17 cellular contexts compared by ENCODE assay signal in the genomic region with DNA sequence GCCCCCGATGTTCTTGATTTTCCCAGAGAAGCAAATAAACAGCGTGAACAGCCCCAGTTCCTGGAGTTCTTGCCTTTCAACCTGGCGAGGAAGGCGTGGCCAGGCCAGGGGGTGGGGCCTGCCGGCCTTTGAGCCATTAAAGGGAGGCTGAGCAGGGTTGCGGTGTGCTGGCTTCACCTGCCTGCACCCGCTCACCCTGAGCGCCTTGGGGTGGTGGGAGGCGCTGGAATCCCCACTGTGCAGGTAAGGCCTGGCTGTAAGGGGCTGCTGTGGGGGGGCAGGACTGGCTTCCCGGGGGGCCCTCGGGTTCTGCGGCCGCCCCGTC. TPM values are rescaled to one million over a fixed set of nuclear protein-coding genes. Genes with fewer than 3 reads are reported as not detected.
DNase-seq lines count a peak whose midpoint lies in the region; ATAC-seq and TF ChIP-seq lines count a peak whose summit lies in the region.
"Had no signal": no experiment of that assay in that cellular context is flagged by ENCODE, and none has a peak within 500 bp of the region (broad histone marks: within the 10 kb centered on the region; RNA-seq: fewer than 3 reads in every experiment).

No MANE protein-coding gene starts in this region.

- DNase-seq in NCI-H774 (lab: John Stamatoyannopoulos, UW) (peak; percentile 7), endodermal cell (peak; percentile 64), NCI-H2171 (lab: John Stamatoyannopoulos, UW) (no peak), dermis blood vessel endothelial cell (no peak)
- DNase-seq: CD8-positive, alpha-beta memory T cell; NCI-H187; PC-3 had no signal

- H3K4me1 Mint-ChIP-seq in endodermal cell = no peaks in the 10 kb centered on the region
- H3K4me1 Mint-ChIP-seq: CD8-positive, alpha-beta memory T cell had no signal

- H3K9me3 ChIP-seq in endodermal cell (ENCODE audit: control insufficient read depth, low read length) (no peaks in the 10 kb centered on the region), mucosa of stomach (ENCODE audit: control insufficient read depth, low read length) (no peaks in the 10 kb centered on the region)

- H3K4me3 ChIP-seq in endodermal cell (ENCODE audit: low read length) = no peak overlapping the region
- no peak overlapping the region for H3K4me3 ChIP-seq in mucosa of stomach (ENCODE audit: low read length)
- H3K4me3 ChIP-seq: BLaER1 treated with 17β-estradiol and CSF1 and Interleukin-3, amounts not matched to agents 10 nM and 100 nM had no signal

- H3K36me3 ChIP-seq in endodermal cell (ENCODE audit: control insufficient read depth, insufficient read depth, low read length) (no peaks in the 10 kb centered on the region), mucosa of stomach (ENCODE audit: control insufficient read depth, insufficient read depth, low read length) (no peaks in the 10 kb centered on the region)

- H3K27me3 Mint-ChIP-seq in endodermal cell (ENCODE audit: insufficient read depth) = no peaks in the 10 kb centered on the region
- H3K27me3 Mint-ChIP-seq: CD8-positive, alpha-beta memory T cell had no signal

- ATAC-seq in HG03196 (IDR thresholded peaks at IDR 0.05; ENCODE audit: unreplicated experiment) (no peak), GM19328 (IDR thresholded peaks at IDR 0.05; ENCODE audit: unreplicated experiment) (no peak)
- ATAC-seq: PC-3 had no signal

- H3K4me1 ChIP-seq in endodermal cell (ENCODE audit: control insufficient read depth, insufficient read depth, low read length) (no peaks in the 10 kb centered on the region), mucosa of stomach (ENCODE audit: control insufficient read depth, insufficient read depth, low read length) (peaks cover 44% of the 10 kb centered on the region)

- peaks cover 30% of the 10 kb centered on the region for H3K9me3 Mint-ChIP-seq in endodermal cell
- H3K9me3 Mint-ChIP-seq: IgD-negative memory B cell had no signal

- WGBS in endodermal cell (ENCODE audit: insufficient coverage in 1 of 2, insufficient read length in 1 of 2), 2 experiments = 83 to 91% methylated on average over 6 to 14 of the region's 14 CpGs

- no peak overlapping the region for H3K27ac Mint-ChIP-seq in endodermal cell
- H3K27ac Mint-ChIP-seq: CD8-positive, alpha-beta memory T cell had no signal

- H3K9ac ChIP-seq in endodermal cell (ENCODE audit: extremely low read depth, low read length, poor library complexity, severe bottlenecking) (no peak overlapping the region), mucosa of stomach (ENCODE audit: low read length) (peak overlapping the region; percentile 59)
- H3K9ac ChIP-seq: BLaER1 treated with 17β-estradiol and CSF1 and Interleukin-3, amounts not matched to agents 10 nM and 100 nM had no signal

- H3K27me3 ChIP-seq in endodermal cell (ENCODE audit: control insufficient read depth, insufficient read depth, low read length, poor library complexity, severe bottlenecking) (no peaks in the 10 kb centered on the region), mucosa of stomach (ENCODE audit: control insufficient read depth, insufficient read depth, low read length) (no peaks in the 10 kb centered on the region)
- H3K27me3 ChIP-seq: BLaER1 treated with 17β-estradiol and CSF1 and Interleukin-3, amounts not matched to agents 10 nM and 100 nM had no signal

- TF ChIP-seq CTCF in 22Rv1 (IDR thresholded peaks at IDR 0.05) (no peak), endodermal cell (conservative IDR thresholded peaks at IDR 0.05) (no peak)

- peak overlapping the region; percentile 63 for H3K27ac ChIP-seq in 22Rv1
- no peak overlapping the region for H3K27ac ChIP-seq in endodermal cell (ENCODE audit: low read depth, low read length)
- H3K27ac ChIP-seq: BLaER1 treated with 17β-estradiol and CSF1 and Interleukin-3, amounts not matched to agents 10 nM and 100 nM had no signal

- H3K4me3 Mint-ChIP-seq in endodermal cell = no peak overlapping the region
- H3K4me3 Mint-ChIP-seq: CD8-positive, alpha-beta memory T cell had no signal

- peaks cover 3% of the 10 kb centered on the region for H3K36me3 Mint-ChIP-seq in endodermal cell (ENCODE audit: low read depth)
- H3K36me3 Mint-ChIP-seq: CD8-positive, alpha-beta memory T cell; IgD-negative memory B cell had no signal

RNA-seq across cellular contexts. Expression of gene MISP, which starts 2.7 kb away (rescaled TPM):
- total RNA-seq in endodermal cell (under 1 TPM in 1 of 2 donors, not detected in 1; 0.11 TPM), dermis blood vessel endothelial cell (0.05 TPM in 1 of 2 replicates, not detected in the other)
- 0.18 TPM for polyA plus RNA-seq in endodermal cell (2013, experiment 1 of 2)
- 0.21 TPM for polyA plus RNA-seq in endodermal cell (2013, experiment 2 of 2)
- total RNA-seq: CD8-positive, alpha-beta memory T cell; SK-MEL-5 had no signal
- polyA plus RNA-seq: CD8-positive, alpha-beta memory T cell; IgD-negative memory B cell had no signal

RNA-seq across cellular contexts. Expression of gene PALM, which starts 39.5 kb away (rescaled TPM):
- total RNA-seq in endodermal cell (10 to 100 TPM; 32.9 to 40.8 TPM), dermis blood vessel endothelial cell (56.3 and 109 TPM in 2 replicates)
- 101 TPM for polyA plus RNA-seq in endodermal cell (2013, experiment 1 of 2)
- polyA plus RNA-seq in endodermal cell (2013, experiment 2 of 2) = 88.7 TPM
- total RNA-seq: CD8-positive, alpha-beta memory T cell; HT1080 had no signal
- polyA plus RNA-seq: CD8-positive, alpha-beta memory T cell; IgD-negative memory B cell had no signal

RNA-seq across cellular contexts. Expression of gene PTBP1, which starts 49.0 kb away (rescaled TPM):
- 100 to 1,000 TPM; 647 to 694 TPM for total RNA-seq in endodermal cell
- polyA plus RNA-seq in endodermal cell (2013, experiment 1 of 2) = 360 TPM
- polyA plus RNA-seq in endodermal cell (2013, experiment 2 of 2) = 328 TPM
- total RNA-seq in dermis blood vessel endothelial cell = 123 and 212 TPM in 2 replicates

RNA-seq across cellular contexts. Expression of gene PRSS57, which starts 53.0 kb away (rescaled TPM):
- not detected for total RNA-seq in endodermal cell
- polyA plus RNA-seq in endodermal cell (2013, experiment 1 of 2) = not detected
- not detected for polyA plus RNA-seq in endodermal cell (2013, experiment 2 of 2)
- not detected in 2 replicates for total RNA-seq in dermis blood vessel endothelial cell
- total RNA-seq: CD8-positive, alpha-beta memory T cell; Daoy; HT1080; LHCN-M2; PC-3; SK-MEL-5 had no signal
- polyA plus RNA-seq: CD8-positive, alpha-beta memory T cell; IgD-negative memory B cell had no signal

Comparison
In these comparisons a context has a peak if more than half of its experiments do, and no peak if none do; other contexts are left out.
1. DNase-seq: peak in NCI-H774 (single experiment) and endodermal cell (single experiment); none in NCI-H2171 (single experiment) and dermis blood vessel endothelial cell (single experiment).